14 cellular contexts compared by ENCODE assay signal in genomic region chr1:28193701-28194161, GRCh38. TPM values are rescaled to one million over a fixed set of nuclear protein-coding genes. Genes with fewer than 3 reads are reported as not detected.
DNase-seq lines count a peak whose midpoint lies in the region; ATAC-seq and TF ChIP-seq lines count a peak whose summit lies in the region.
"Had no signal": no experiment of that assay in that cellular context is flagged by ENCODE, and none has a peak within 500 bp of the region (broad histone marks: within the 10 kb centered on the region; RNA-seq: fewer than 3 reads in every experiment).

No MANE protein-coding gene starts in this region.

- CTCF ChIA-PET in MCF 10A (lab: Yijun Ruan, JAX), result interaction anchor here (0.6 to 7.6 kb wide), 5 partner anchors 11 to 104 kb away, joined by 3 to 47 read pairs (median 4); partner anchors contain the start of gene EYA3

- no TSS peak for BruUV-seq in MCF 10A (replicated peaks; lab: Mats Ljungman, UMichigan)

- H3K9me3 ChIP-seq in upper lobe of right lung, result no peaks in the 10 kb centered on the region
- H3K9me3 ChIP-seq: ovary, Peyer's patch, thyroid gland had no signal

- no peaks in the 10 kb centered on the region for H3K27me3 Mint-ChIP-seq in MCF 10A (ENCODE audit: insufficient read depth, unreplicated experiment)

- H3K27me3 ChIP-seq in upper lobe of right lung, result no peaks in the 10 kb centered on the region
- H3K27me3 ChIP-seq: ovary, Peyer's patch, thyroid gland had no signal

- peaks cover 10% of the 10 kb centered on the region for H3K4me1 ChIP-seq in upper lobe of right lung

- no peaks in the 10 kb centered on the region for H3K9me3 Mint-ChIP-seq in MCF 10A (ENCODE audit: unreplicated experiment)

- POLR2A ChIA-PET in MCF 10A (lab: Yijun Ruan, JAX), result interaction anchor here (0.6 to 4.2 kb wide), 19 partner anchors 9 to 337 kb away, joined by 3 to 33 read pairs (median 4); partner anchors contain the start of genes ATP5IF1 and EYA3

- peaks cover under 1% of the 10 kb centered on the region for H3K36me3 Mint-ChIP-seq in MCF 10A (ENCODE audit: insufficient read depth, unreplicated experiment)

- TF ChIP-seq CTCF in MCF 10A (IDR thresholded peaks at IDR 0.05; ENCODE audit: unreplicated experiment), result no peak
- no peak for TF ChIP-seq CTCF in upper lobe of right lung (IDR thresholded peaks at IDR 0.05)

- DNase-seq in left ventricle myocardium superior, result no peak
- no peak for DNase-seq in Right ventricle myocardium superior
- peak; percentile 93 for DNase-seq in MCF 10A (ENCODE audit: unreplicated experiment)
- peak; percentile 90 for DNase-seq in kidney tubule cell (ENCODE audit: low spot score)
- DNase-seq in upper lobe of right lung, result peak; percentile 49
- DNase-seq: hippocampal formation, NCI-H345, ovary, Peyer's patch, thyroid gland had no signal

- peak overlapping the region; percentile 54 for H3K4me3 Mint-ChIP-seq in MCF 10A (ENCODE audit: unreplicated experiment)

- ATAC-seq in left ventricle myocardium superior (peak; percentile 19), Right ventricle myocardium superior (ENCODE audit: poor library complexity) (no peak), upper lobe of right lung (peak; percentile 38), HG02588 (IDR thresholded peaks at IDR 0.05; ENCODE audit: unreplicated experiment) (no peak), HG02938 (IDR thresholded peaks at IDR 0.05; ENCODE audit: unreplicated experiment) (no peak), HG03460 (IDR thresholded peaks at IDR 0.05; ENCODE audit: unreplicated experiment) (no peak)

- H3K27ac ChIP-seq in upper lobe of right lung, result no peak overlapping the region
- H3K27ac ChIP-seq: coronary artery, ovary, Peyer's patch, thyroid gland had no signal

- H3K4me1 Mint-ChIP-seq in MCF 10A (ENCODE audit: insufficient read depth, unreplicated experiment), result peaks cover 23% of the 10 kb centered on the region

- no peak overlapping the region for H3K27ac Mint-ChIP-seq in MCF 10A (ENCODE audit: low read depth, unreplicated experiment)

- intact Hi-C loops in left ventricle myocardium superior (cut with micrococcal nuclease), result no loop called here
- intact Hi-C loops in Right ventricle myocardium superior (cut with DNase I), result no loop called here
- intact Hi-C loops in MCF 10A (cut with micrococcal nuclease), result no loop called here
- intact Hi-C loops in upper lobe of right lung (cut with DNase I), result no loop called here

- H3K36me3 ChIP-seq in upper lobe of right lung, result peaks cover 4% of the 10 kb centered on the region
- H3K36me3 ChIP-seq: ovary had no signal

- H3K4me3 ChIP-seq in upper lobe of right lung, result no peak overlapping the region
- H3K4me3 ChIP-seq: coronary artery, ovary, Peyer's patch, thyroid gland had no signal

RNA-seq across cellular contexts. Expression of gene PTAFR, which starts 17.2 kb away (rescaled TPM):
- 2.2 TPM for total RNA-seq in left ventricle myocardium superior
- 1.9 TPM for total RNA-seq in Right ventricle myocardium superior
- total RNA-seq in MCF 10A (2022), result 1.6 and 1.8 TPM in 2 replicates
- total RNA-seq in upper lobe of right lung, result 31.6 TPM

RNA-seq across cellular contexts. Expression of gene DNAJC8, which starts 39.1 kb away (rescaled TPM):
- total RNA-seq in left ventricle myocardium superior (62.3 TPM), Right ventricle myocardium superior (54.9 TPM), MCF 10A (2022) (59.6 and 60.0 TPM in 2 replicates), upper lobe of right lung (65.4 TPM)

RNA-seq across cellular contexts. Expression of gene ATP5IF1, which starts 42.2 kb away (rescaled TPM):
- total RNA-seq in left ventricle myocardium superior, result 449 TPM
- 358 TPM for total RNA-seq in Right ventricle myocardium superior
- 214 and 232 TPM in 2 replicates for total RNA-seq in MCF 10A (2022)
- 87.2 TPM for total RNA-seq in upper lobe of right lung

Comparison
In these comparisons a context has a peak if more than half of its experiments do, and no peak if none do; other contexts are left out.
1. ATAC-seq: peak in left ventricle myocardium superior (single experiment) and upper lobe of right lung (single experiment); none in Right ventricle myocardium superior (single experiment), HG02588 (single experiment), HG02938 (single experiment) and HG03460 (single experiment).
2. DNase-seq: peak in MCF 10A (single experiment), kidney tubule cell (single experiment) and upper lobe of right lung (single experiment); none in left ventricle myocardium superior (single experiment) and Right ventricle myocardium superior (single experiment).
3. RNA of gene PTAFR, which starts 17.2 kb away (total RNA-seq): 31.6 TPM in upper lobe of right lung (single experiment); 2.2 TPM in left ventricle myocardium superior (single experiment), 1.9 TPM in Right ventricle myocardium superior (single experiment) and 1.6 to 1.8 TPM in MCF 10A; every median in the first group is over 10 times any median in the second.